Comparison of ENCODE assay signal across 32 cellular contexts in the genomic region with DNA sequence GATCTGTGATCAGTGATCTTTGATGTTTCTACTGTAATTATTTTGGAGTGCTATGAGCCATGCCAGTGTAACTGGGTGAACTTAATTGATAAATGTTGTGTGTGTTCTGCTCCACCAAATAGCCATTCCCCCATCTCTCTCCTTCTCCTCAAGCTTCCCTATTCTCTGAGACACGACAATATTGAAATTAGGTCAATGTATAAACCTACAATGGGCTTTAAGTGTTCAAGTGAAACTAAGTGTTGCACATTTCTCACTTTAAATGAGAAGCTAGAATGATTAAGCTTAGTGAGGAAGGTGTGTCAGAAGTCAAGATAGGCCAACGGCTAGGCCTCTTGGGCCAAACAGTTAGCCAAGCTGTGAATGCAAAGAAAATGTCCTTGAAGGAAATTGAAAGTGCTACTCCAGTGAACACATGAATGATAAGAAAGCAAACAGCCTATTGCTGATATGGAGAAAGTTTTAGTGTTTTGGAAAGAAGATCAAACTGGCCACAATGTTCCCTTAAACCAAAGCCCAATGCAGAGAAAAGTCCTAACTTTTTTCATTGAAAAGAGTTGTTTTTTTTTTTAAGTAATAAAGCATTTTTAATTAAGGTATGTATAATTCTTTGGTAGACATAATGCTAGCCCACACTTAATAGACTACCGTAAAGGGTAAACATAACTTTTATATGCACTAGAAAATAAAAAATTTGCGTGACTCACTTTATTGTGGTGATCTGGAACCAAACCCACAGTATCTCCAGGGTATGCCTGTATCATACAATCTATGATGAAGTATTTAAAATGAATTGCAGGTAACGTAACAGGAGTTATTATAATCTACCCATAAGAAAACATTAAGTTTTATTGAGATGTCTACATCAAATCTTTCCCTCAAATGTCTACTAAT. TPM values are rescaled to one million over a fixed set of nuclear protein-coding genes. Genes with fewer than 3 reads are reported as not detected.
"Had no signal": no experiment of that assay in that cellular context is flagged by ENCODE, and none has a peak within 500 bp of the region (broad histone marks: within the 10 kb centered on the region; RNA-seq: fewer than 3 reads in every experiment).

No MANE protein-coding gene starts in this region.

- H3K4me1 ChIP-seq: adrenal gland, lower lobe of right lung, neural progenitor cell, uterus had no signal

- H3K4me2 ChIP-seq: neural progenitor cell had no signal

- H3K27me3 ChIP-seq: adrenal gland, ascending aorta, brain microvascular endothelial cell, heart right ventricle, left lung, neural progenitor cell, uterus had no signal

- ATAC-seq: effector memory CD8-positive, alpha-beta T cell; heart right ventricle; left lung; natural killer cell; right cardiac atrium; stimulated activated naive CD8-positive, alpha-beta T cell treated with anti-CD3 and anti-CD28 coated beads, Interleukin-15, Interleukin-2, amounts not matched to agents 100 U/mL and 50 U/mL, for 24 hours; T-cell had no signal

- H3K36me3 ChIP-seq: adrenal gland, ascending aorta, brain microvascular endothelial cell, heart right ventricle, left lung, lower lobe of right lung, neural progenitor cell, uterus, WERI-Rb-1 had no signal

- H3K9ac ChIP-seq: neural progenitor cell had no signal

- H3K9me3 ChIP-seq: adrenal gland, ascending aorta, heart right ventricle, left lung, lower lobe of right lung, uterus had no signal

- H2AFZ ChIP-seq: neural progenitor cell had no signal

- DNase-seq: activated CD4-positive, alpha-beta memory T cell treated with anti-CD3 and anti-CD28 coated beads for 36 hours; activated CD4-positive, alpha-beta T cell treated with anti-CD3 and anti-CD28 coated beads, Interleukin-2, amount 10 ng/mL, durations not matched to agents 24 days and 14 days; activated CD4-positive, CD25-positive, alpha-beta regulatory T cell treated with anti-CD3 and anti-CD28 coated beads, Interleukin-2, amount 50 U/mL, for 72 hours; activated CD8-positive, alpha-beta memory T cell treated with anti-CD3 and anti-CD28 coated beads, Interleukin-2, amount 50 U/mL, for 4 hours; activated effector memory CD4-positive, alpha-beta T cell treated with anti-CD3 and anti-CD28 coated beads, Interleukin-2, amount 50 U/mL, for 16 hours; activated naive CD4-positive, alpha-beta T cell treated with anti-CD3 and anti-CD28 coated beads for 36 hours; activated naive CD8-positive, alpha-beta T cell treated with anti-CD3 and anti-CD28 coated beads for 36 hours; activated T-cell treated with anti-CD3 and anti-CD28 coated beads, Interleukin-2, amount 50 U/mL, for 1 hour; adrenal gland; brain microvascular endothelial cell; effector memory CD8-positive, alpha-beta T cell; foreskin melanocyte; heart right ventricle; kidney glomerular epithelial cell; lower lobe of right lung; mesenchymal stem cell; natural killer cell; occipital lobe; right cardiac atrium; stimulated activated CD4-positive, alpha-beta T cell treated with anti-CD3 and anti-CD28 coated beads, Interleukin-12 subunit alpha, Interleukin-12 subunit beta, amount 100 ng/mL, for 4 hours; stimulated activated CD4-positive, alpha-beta T cell treated with anti-CD3 and anti-CD28 coated beads, Interleukin-4, amount 100 ng/mL, for 1 hour; stimulated activated naive CD8-positive, alpha-beta T cell treated with anti-CD3 and anti-CD28 coated beads, Interleukin-15, Interleukin-2, amounts not matched to agents 100 U/mL and 50 U/mL, for 24 hours; T-cell; uterus; WERI-Rb-1 had no signal

- H3K27ac ChIP-seq: adrenal gland, ascending aorta, brain microvascular endothelial cell, coronary artery, heart right ventricle, left lung, lower lobe of right lung, neural progenitor cell, uterus, WERI-Rb-1 had no signal

- H3K4me3 ChIP-seq: adrenal gland, ascending aorta, coronary artery, heart right ventricle, left lung, lower lobe of right lung, neural progenitor cell, uterus had no signal

RNA-seq across cellular contexts. Expression of gene ALDH1A1, which starts 42.5 kb away (rescaled TPM):
- total RNA-seq: activated CD4-positive, alpha-beta memory T cell treated with anti-CD3 and anti-CD28 coated beads for 36 hours; activated CD4-positive, alpha-beta T cell treated with anti-CD3 and anti-CD28 coated beads, Interleukin-2, amount 10 ng/mL, durations not matched to agents 24 days and 14 days; activated CD8-positive, alpha-beta memory T cell treated with anti-CD3 and anti-CD28 coated beads for 36 hours; activated naive CD4-positive, alpha-beta T cell treated with anti-CD3 and anti-CD28 coated beads for 36 hours; activated naive CD8-positive, alpha-beta T cell treated with anti-CD3 and anti-CD28 coated beads for 36 hours; activated T-helper 1 cell treated with anti-CD3 and anti-CD28 coated beads, Interleukin-12 subunit alpha, Interleukin-12 subunit beta, Interleukin-2, Interleukin-4 antibody, amounts not matched to agents 30 ng/mL and 10 ng/mL and 1 ng/mL, durations not matched to agents 14 hours and 24 hours and 36 hours; T-helper 2 cell treated with Interferon-gamma antibody and Interleukin-4, amounts not matched to agents 100 ng/mL and 5 ng/mL, for 36 hours had no signal
